8 cellular contexts compared by ENCODE assay signal in genomic region chr3:32817561-32818430, GRCh38. TPM values are rescaled to one million over a fixed set of nuclear protein-coding genes. Genes with fewer than 3 reads are reported as not detected.
DNase-seq lines count a peak whose midpoint lies in the region; ATAC-seq and TF ChIP-seq lines count a peak whose summit lies in the region.

TSS of gene TRIM71 (plus strand) at chr3:32817997. CDS start at chr3:32818081, 84 bp downstream.

- WGBS in thymus: 1% methylated on average over 88 of the region's 88 CpGs

- H3K4me3 ChIP-seq in BJ (ENCODE audit: low read depth, low read length) (peak within 1 kb of the TSS; percentile 7; the same call in 1 of the 2 replicates), HFF-Myc (replicated peaks; ENCODE audit: low read depth, low read length) (peak within 1 kb of the TSS; percentile 27), lower lobe of right lung (peak within 1 kb of the TSS; percentile 59), thymus (ENCODE audit: low read length) (peak within 1 kb of the TSS; percentile 55)

- peak within 1 kb of the TSS; percentile 74 for H3K4me3 Mint-ChIP-seq in activated naive CD8-positive, alpha-beta T cell treated with anti-CD3 and anti-CD28 coated beads, Interleukin-2, amount 10 ng/mL, durations not matched to agents 7 days and 5 days

- H3K27me3 ChIP-seq in BJ (ENCODE audit: control insufficient read depth, insufficient read depth, low read length) (peaks cover 50% of the 10 kb centered on the region), lower lobe of right lung (ENCODE audit: low read depth) (peaks cover 60% of the 10 kb centered on the region), thymus (ENCODE audit: control insufficient read depth, insufficient read depth) (peaks cover 56% of the 10 kb centered on the region)

- POLR2A ChIA-PET in BJ (lab: Charles Lee): no interaction called here
- POLR2A ChIA-PET in activated naive CD8-positive, alpha-beta T cell treated with anti-CD3 and anti-CD28 coated beads, Interleukin-2, amount 10 ng/mL, durations not matched to agents 7 days and 5 days (lab: Charles Lee): no interaction called here

- no peaks in the 10 kb centered on the region for H3K9me3 Mint-ChIP-seq in activated naive CD8-positive, alpha-beta T cell treated with anti-CD3 and anti-CD28 coated beads, Interleukin-2, amount 10 ng/mL, durations not matched to agents 7 days and 5 days

- peak within 1 kb of the TSS; percentile 74 for H3K27ac ChIP-seq in lower lobe of right lung
- H3K27ac ChIP-seq in thymus (ENCODE audit: low read depth): no peak within 1 kb of the TSS

- DNase-seq in BJ (ENCODE audit: low read depth) (no peak), HFF-Myc (ENCODE audit: extremely low read depth, low read depth) (no peak), lower lobe of right lung (no peak), NCI-H2081 (lab: John Stamatoyannopoulos, UW) (no peak)
- DNase-seq in activated naive CD8-positive, alpha-beta T cell treated with anti-CD3 and anti-CD28 coated beads, Interleukin-2, amount 10 ng/mL, durations not matched to agents 7 days and 5 days: peak; percentile 51

- ATAC-seq in activated naive CD8-positive, alpha-beta T cell treated with anti-CD3 and anti-CD28 coated beads, Interleukin-2, amount 10 ng/mL, durations not matched to agents 7 days and 5 days (ENCODE audit: low read depth): peak; percentile 32
- ATAC-seq in lower lobe of right lung (peak; percentile 3 to 11), HG03025 (IDR thresholded peaks at IDR 0.05; ENCODE audit: low FRiP score, unreplicated experiment) (no peak), GM18858 (IDR thresholded peaks at IDR 0.05; ENCODE audit: unreplicated experiment) (no peak)

- no peak within 1 kb of the TSS for H3K27ac Mint-ChIP-seq in activated naive CD8-positive, alpha-beta T cell treated with anti-CD3 and anti-CD28 coated beads, Interleukin-2, amount 10 ng/mL, durations not matched to agents 7 days and 5 days

- H3K36me3 Mint-ChIP-seq in activated naive CD8-positive, alpha-beta T cell treated with anti-CD3 and anti-CD28 coated beads, Interleukin-2, amount 10 ng/mL, durations not matched to agents 7 days and 5 days: no peaks in the 10 kb centered on the region

- peaks cover 18% of the 10 kb centered on the region for H3K4me1 Mint-ChIP-seq in activated naive CD8-positive, alpha-beta T cell treated with anti-CD3 and anti-CD28 coated beads, Interleukin-2, amount 10 ng/mL, durations not matched to agents 7 days and 5 days

- CTCF ChIA-PET in BJ (lab: Yijun Ruan, JAX): interaction anchor here (0.9 kb wide), 1 partner anchor 84 kb away, joined by 3 read pairs; no protein-coding TSS in a partner anchor

- H3K36me3 ChIP-seq in BJ (ENCODE audit: control insufficient read depth, insufficient read depth, low read length): no peaks in the 10 kb centered on the region
- H3K36me3 ChIP-seq in lower lobe of right lung: no peaks in the 10 kb centered on the region
- no peaks in the 10 kb centered on the region for H3K36me3 ChIP-seq in thymus (ENCODE audit: control insufficient read depth, insufficient read depth)

- intact Hi-C loops in lower lobe of right lung (cut with DNase I): no loop called here

- no peaks in the 10 kb centered on the region for H3K9me3 ChIP-seq in lower lobe of right lung
- no peaks in the 10 kb centered on the region for H3K9me3 ChIP-seq in thymus (ENCODE audit: control insufficient read depth)

- TF ChIP-seq CTCF in BJ (IDR thresholded peaks at IDR 0.05; ENCODE audit: insufficient read depth, low read depth, low read length): no peak
- TF ChIP-seq CTCF in HFF-Myc (IDR thresholded peaks at IDR 0.05; ENCODE audit: low read depth, low read length, missing control alignments): no peak
- no peak for TF ChIP-seq CTCF in lower lobe of right lung (IDR thresholded peaks at IDR 0.05)

- H3K4me1 ChIP-seq in lower lobe of right lung (peaks cover 16% of the 10 kb centered on the region), thymus (ENCODE audit: control insufficient read depth, insufficient read depth, low read length) (peaks cover 3% of the 10 kb centered on the region)

- peaks cover 73% of the 10 kb centered on the region for H3K27me3 Mint-ChIP-seq in activated naive CD8-positive, alpha-beta T cell treated with anti-CD3 and anti-CD28 coated beads, Interleukin-2, amount 10 ng/mL, durations not matched to agents 7 days and 5 days

RNA-seq across cellular contexts. Expression of gene TRIM71, which starts in this region (rescaled TPM):
- polyA plus RNA-seq in BJ (2011; rRNA removed) (not detected in 2 replicates), thymus (0.09 TPM)
- polyA minus RNA-seq in BJ (2011; rRNA and poly(A)+ RNA removed): not detected in 2 replicates
- not detected for total RNA-seq in activated naive CD8-positive, alpha-beta T cell treated with anti-CD3 and anti-CD28 coated beads, Interleukin-2, amount 10 ng/mL, durations not matched to agents 7 days and 5 days
- total RNA-seq in lower lobe of right lung: 2.5 TPM

Comparison
In these comparisons a context has a peak if more than half of its experiments do, and no peak if none do; other contexts are left out.
1. Peak in DNase-seq and ATAC-seq in activated naive CD8-positive, alpha-beta T cell treated with anti-CD3 and anti-CD28 coated beads, Interleukin-2, amount 10 ng/mL, durations not matched to agents 7 days and 5 days; RNA of the gene not detected or under 1 TPM.
2. H3K4me3 ChIP-seq: peak in every context shown above with its lines; median percentile 59 in lower lobe of right lung; 55 in thymus; 27 in HFF-Myc; 7 in BJ.
3. ATAC-seq: peak in lower lobe of right lung (2 of 2); none in HG03025 (single experiment) and GM18858 (single experiment).